21 cellular contexts compared by ENCODE assay signal in genomic region chr12:24507827-24508226, GRCh38.
"Had no signal": no experiment of that assay in that cellular context is flagged by ENCODE, and none has a peak within 500 bp of the region (broad histone marks: within the 10 kb centered on the region; RNA-seq: fewer than 3 reads in every experiment).

No MANE protein-coding gene starts in this region.

- H3K9me3 Mint-ChIP-seq: nephron had no signal

- H3K4me3 ChIP-seq: coronary artery, gastrocnemius medialis, left ventricle myocardium inferior, lung, psoas muscle, sigmoid colon, skin epidermis, stomach, thoracic aorta, transverse colon had no signal

- H3K36me3 ChIP-seq: gastrocnemius medialis, left ventricle myocardium inferior, sigmoid colon, stomach, thoracic aorta, transverse colon had no signal

- H3K27ac Mint-ChIP-seq: naive B cell, nephron had no signal

- H3K4me1 Mint-ChIP-seq: nephron had no signal

- H3K36me3 Mint-ChIP-seq: naive B cell had no signal

- DNase-seq: effector CD8-positive, alpha-beta T cell; gastrocnemius medialis; left ventricle myocardium inferior; mesenchymal stem cell; naive B cell; psoas muscle; retina; sigmoid colon; stimulated activated CD4-positive, alpha-beta T cell treated with anti-CD3 and anti-CD28 coated beads, Interleukin-2, amount 100 ng/mL, for 24 hours; stimulated activated CD4-positive, alpha-beta T cell treated with anti-CD3 and anti-CD28 coated beads, Interleukin-4, amount 100 ng/mL, for 4 hours; stimulated activated naive CD4-positive, alpha-beta T cell; stomach; substantia nigra; transverse colon had no signal

- H3K27me3 Mint-ChIP-seq: naive B cell had no signal

- H3K9me3 ChIP-seq: gastrocnemius medialis, sigmoid colon, stomach, thoracic aorta, transverse colon had no signal

- H3K27me3 ChIP-seq: gastrocnemius medialis, sigmoid colon, stomach, transverse colon had no signal

- H3K27ac ChIP-seq: coronary artery, gastrocnemius medialis, left ventricle myocardium inferior, parathyroid adenoma, psoas muscle, sigmoid colon, skin epidermis, stomach, thoracic aorta, transverse colon had no signal

- ATAC-seq: esophagus mucosa, gastrocnemius medialis, psoas muscle had no signal

- H3K4me1 ChIP-seq: gastrocnemius medialis, left ventricle myocardium inferior, parathyroid adenoma, psoas muscle, stomach, transverse colon had no signal

- H3K4me3 Mint-ChIP-seq: naive B cell, nephron had no signal
